Comparison of ENCODE assay signal across 27 cellular contexts in genomic region chr18:68438536-68438935, GRCh38.
DNase-seq lines count a peak whose midpoint lies in the region; ATAC-seq and TF ChIP-seq lines count a peak whose summit lies in the region.
"Had no signal": no experiment of that assay in that cellular context is flagged by ENCODE, and none has a peak within 500 bp of the region (broad histone marks: within the 10 kb centered on the region; RNA-seq: fewer than 3 reads in every experiment).

No MANE protein-coding gene starts in this region.

- TF ChIP-seq EP300 in upper lobe of left lung (IDR thresholded peaks at IDR 0.05): no peak

- H3K4me3 ChIP-seq in heart left ventricle: no peak overlapping the region
- H3K4me3 ChIP-seq in SK-N-MC: no peak overlapping the region
- no peak overlapping the region for H3K4me3 ChIP-seq in muscle layer of duodenum (ENCODE audit: low read depth in 1 of 2, low read length in 2 of 2)
- H3K4me3 ChIP-seq in upper lobe of left lung: no peak overlapping the region
- H3K4me3 ChIP-seq: K562, ovary, tibial nerve had no signal

- 88 to 91% (median 90%) methylated on average over 3 of the region's 3 CpGs for WGBS in heart left ventricle, 4 donors
- WGBS in upper lobe of left lung, 2 donors: 85 to 86% methylated on average over 3 of the region's 3 CpGs

- no peak overlapping the region for H3K4me3 Mint-ChIP-seq in endothelial cell (ENCODE audit: unreplicated experiment)
- H3K4me3 Mint-ChIP-seq: activated CD8-positive, alpha-beta memory T cell treated with anti-CD3 and anti-CD28 coated beads, Interleukin-2, amount 10 ng/mL, durations not matched to agents 7 days and 5 days; activated naive CD4-positive, alpha-beta T cell treated with anti-CD3 and anti-CD28 coated beads, Interleukin-2, amount 10 ng/mL, durations not matched to agents 7 days and 5 days; central memory CD8-positive, alpha-beta T cell; natural killer cell; T-helper 2 cell treated with Interferon-gamma antibody and Interleukin-4, amounts not matched to agents 5 μg/mL and 100 μg/mL, for 36 hours had no signal

- no peak for TF ChIP-seq POLR2A in heart left ventricle (IDR thresholded peaks at IDR 0.05)
- no peak for TF ChIP-seq POLR2A in upper lobe of left lung (IDR thresholded peaks at IDR 0.05)

- no peak overlapping the region for H3K27ac Mint-ChIP-seq in endothelial cell (ENCODE audit: unreplicated experiment)
- H3K27ac Mint-ChIP-seq: activated CD8-positive, alpha-beta memory T cell treated with anti-CD3 and anti-CD28 coated beads, Interleukin-2, amount 10 ng/mL, durations not matched to agents 7 days and 5 days; activated naive CD4-positive, alpha-beta T cell treated with anti-CD3 and anti-CD28 coated beads, Interleukin-2, amount 10 ng/mL, durations not matched to agents 7 days and 5 days; natural killer cell; T-helper 2 cell treated with Interferon-gamma antibody and Interleukin-4, amounts not matched to agents 5 μg/mL and 100 μg/mL, for 36 hours had no signal

- ATAC-seq in heart left ventricle: no peak
- ATAC-seq in left ventricle myocardium superior: no peak
- ATAC-seq in upper lobe of left lung (ENCODE audit: low FRiP score in 2 of 2): no peak
- ATAC-seq: activated CD8-positive, alpha-beta memory T cell treated with anti-CD3 and anti-CD28 coated beads, Interleukin-2, amount 10 ng/mL, durations not matched to agents 7 days and 5 days; K562; natural killer cell; stimulated activated naive CD8-positive, alpha-beta T cell treated with anti-CD3 and anti-CD28 coated beads, Interleukin-15, Interleukin-2, amounts not matched to agents 100 U/mL and 50 U/mL, for 24 hours had no signal

- intact Hi-C loops in heart left ventricle (cut with DNase I) (no loop called here), left ventricle myocardium superior (cut with micrococcal nuclease) (no loop called here)

- no peak for TF ChIP-seq CTCF in heart left ventricle (IDR thresholded peaks at IDR 0.05)
- no peak for TF ChIP-seq CTCF in upper lobe of left lung (IDR thresholded peaks at IDR 0.05)
- no peak for TF ChIP-seq CTCF in endothelial cell (IDR thresholded peaks at IDR 0.05; ENCODE audit: unreplicated experiment)

- H3K36me3 ChIP-seq in heart left ventricle (no peaks in the 10 kb centered on the region), SK-N-MC (ENCODE audit: insufficient read depth, low read length) (no peaks in the 10 kb centered on the region; the same call in 1 of the 2 replicates), muscle layer of duodenum (ENCODE audit: control insufficient read depth in 1 of 2, insufficient read depth in 2 of 2, low read length in 2 of 2) (no peaks in the 10 kb centered on the region), upper lobe of left lung (no peaks in the 10 kb centered on the region)
- H3K36me3 ChIP-seq: ovary, tibial nerve had no signal

- H3K9me3 ChIP-seq in heart left ventricle: peaks cover 0 to 10% (median 0%) of the 10 kb centered on the region in 12 donors
- no peaks in the 10 kb centered on the region for H3K9me3 ChIP-seq in SK-N-MC (ENCODE audit: low read depth, low read length)
- no peaks in the 10 kb centered on the region for H3K9me3 ChIP-seq in muscle layer of duodenum (ENCODE audit: control insufficient read depth in 1 of 2, low read length in 2 of 2)
- H3K9me3 ChIP-seq in upper lobe of left lung: no peaks in the 10 kb centered on the region
- H3K9me3 ChIP-seq: ovary, tibial nerve had no signal

- H3K9ac ChIP-seq in SK-N-MC (ENCODE audit: insufficient read length): no peak overlapping the region

- H3K27me3 Mint-ChIP-seq in endothelial cell (ENCODE audit: unreplicated experiment): peaks cover 3% of the 10 kb centered on the region
- H3K27me3 Mint-ChIP-seq: activated CD8-positive, alpha-beta memory T cell treated with anti-CD3 and anti-CD28 coated beads, Interleukin-2, amount 10 ng/mL, durations not matched to agents 7 days and 5 days; activated naive CD4-positive, alpha-beta T cell treated with anti-CD3 and anti-CD28 coated beads, Interleukin-2, amount 10 ng/mL, durations not matched to agents 7 days and 5 days; central memory CD8-positive, alpha-beta T cell had no signal

- H3K4me1 ChIP-seq in heart left ventricle: no peaks in the 10 kb centered on the region
- no peaks in the 10 kb centered on the region for H3K4me1 ChIP-seq in muscle layer of duodenum (ENCODE audit: control insufficient read depth in 1 of 2, insufficient read depth in 2 of 2, low read length in 2 of 2)
- H3K4me1 ChIP-seq in upper lobe of left lung: no peaks in the 10 kb centered on the region

- peak overlapping the region in 7 of 12 donors; percentile 36 to 71 (median 54) for H3K27ac ChIP-seq in heart left ventricle
- peak overlapping the region; percentile 82 for H3K27ac ChIP-seq in SK-N-MC
- H3K27ac ChIP-seq in muscle layer of duodenum (ENCODE audit: low read length): peak overlapping the region; percentile 54
- peak overlapping the region in 3 of 4 donors; percentile 15 to 54 (median 49) for H3K27ac ChIP-seq in upper lobe of left lung
- H3K27ac ChIP-seq: ovary, tibial nerve, VCaP had no signal

- no peaks in the 10 kb centered on the region for H3K27me3 ChIP-seq in heart left ventricle
- H3K27me3 ChIP-seq in muscle layer of duodenum (ENCODE audit: low read depth, low read length): no peaks in the 10 kb centered on the region
- no peaks in the 10 kb centered on the region for H3K27me3 ChIP-seq in upper lobe of left lung
- H3K27me3 ChIP-seq: ovary, tibial nerve had no signal

- H3K4me1 Mint-ChIP-seq in endothelial cell (ENCODE audit: unreplicated experiment): peaks cover 9% of the 10 kb centered on the region

- DNase-seq in heart left ventricle: no peak
- no peak for DNase-seq in left ventricle myocardium superior
- DNase-seq in SK-N-MC (ENCODE audit: low read depth, low spot score): no peak
- no peak for DNase-seq in upper lobe of left lung
- no peak for DNase-seq in endothelial cell (ENCODE audit: low spot score)
- no peak for DNase-seq in NCI-H82 (lab: John Stamatoyannopoulos, UW)
- DNase-seq in HT-29 (ENCODE audit: low spot score): no peak
- DNase-seq: activated CD4-positive, alpha-beta T cell treated with anti-CD3 and anti-CD28 coated beads, Interleukin-2, amount 50 U/mL, for 1 hour; activated CD8-positive, alpha-beta memory T cell treated with anti-CD3 and anti-CD28 coated beads, Interleukin-2, amount 10 ng/mL, durations not matched to agents 7 days and 5 days; activated naive CD4-positive, alpha-beta T cell treated with anti-CD3 and anti-CD28 coated beads, Interleukin-2, amount 10 ng/mL, durations not matched to agents 7 days and 5 days; anterior cingulate cortex; dermis blood vessel endothelial cell; DMS79 treated with DMSO at 0.1 percent for 48 hours; glutamatergic neuron; natural killer cell; NCI-H1436 treated with DMSO at 0.1 percent for 48 hours; NCI-H2171; NCI-H524 treated with DMSO at 0.1 percent for 48 hours; ovary; stimulated activated CD4-positive, alpha-beta T cell treated with anti-CD3 and anti-CD28 coated beads, Interleukin-4, amount 100 ng/mL, for 4 hours; stimulated activated naive CD8-positive, alpha-beta T cell treated with anti-CD3 and anti-CD28 coated beads, Interleukin-15, Interleukin-2, amounts not matched to agents 100 U/mL and 50 U/mL, for 24 hours had no signal

- peaks cover 16% of the 10 kb centered on the region for H3K36me3 Mint-ChIP-seq in endothelial cell (ENCODE audit: low read depth, unreplicated experiment)
- H3K36me3 Mint-ChIP-seq: activated naive CD4-positive, alpha-beta T cell treated with anti-CD3 and anti-CD28 coated beads, Interleukin-2, amount 10 ng/mL, durations not matched to agents 7 days and 5 days; natural killer cell had no signal

- peaks cover 5% of the 10 kb centered on the region for H3K9me3 Mint-ChIP-seq in endothelial cell (ENCODE audit: unreplicated experiment)
